Comparison of ENCODE assay signal across 1 cellular context in genomic region chr3:33717866-33718594, GRCh38.
TF ChIP-seq lines count a peak whose summit lies in the region.

Gene CLASP2 (minus strand): TSS chr3:33718254. CDS start chr3:33718002, 252 bp downstream.

TF ChIP-seq in K562, 482 proteins besides CTCF, POLR2A, EP300 and RAD21 (continued from another document):
- TF ChIP-seq ZNF592 (IDR thresholded peaks at IDR 0.05) (peak; percentile 75), FOXO4 (CRISPR knock-in tag; IDR thresholded peaks at IDR 0.05) (no peak), TAF9B (IDR thresholded peaks at IDR 0.05; ENCODE audit: partially characterized antibody) (peak; percentile 49), RBM39 (optimal IDR thresholded peaks at IDR 0.05; ENCODE audit: low read depth, low read length) (no peak), TEAD4 (IDR thresholded peaks at IDR 0.05; ENCODE audit: low read length) (0 out of 2 replicates have a peak, but pooled peaks have one; percentile 3), TEAD4 (CRISPR knock-in tag; IDR thresholded peaks at IDR 0.05; ENCODE audit: borderline replicate concordance) (no peak), TCF15 (CRISPR knock-in tag; IDR thresholded peaks at IDR 0.05) (peak; percentile 76; the same call in 1 of the 2 replicates), GTF2A2 (tag; IDR thresholded peaks at IDR 0.05) (no peak), BCOR (IDR thresholded peaks at IDR 0.05) (peak; percentile 47; the same call in 1 of the 2 replicates), XRCC3 (IDR thresholded peaks at IDR 0.05) (no peak), RFX1 (IDR thresholded peaks at IDR 0.05) (no peak), CHD2 (IDR thresholded peaks at IDR 0.05; ENCODE audit: low read depth, low read length) (0 out of 2 replicates have a peak, but pooled peaks have one; percentile 5), CREB1 (IDR thresholded peaks at IDR 0.05) (peak; percentile 97), CREB1 (CRISPR knock-in tag; IDR thresholded peaks at IDR 0.05) (peak; percentile 97), RERE (CRISPR knock-in tag; IDR thresholded peaks at IDR 0.05; ENCODE audit: borderline replicate concordance) (peak; percentile 40; the same call in 1 of the 2 replicates), MYC (IDR thresholded peaks at IDR 0.05; ENCODE audit: low read depth, low read length) (peak; percentile 49; the same call in 1 of the 2 replicates), MYC (CRISPR knock-in tag; IDR thresholded peaks at IDR 0.05; ENCODE audit: borderline replicate concordance, low read depth) (no peak)
TF ChIP-seq in K562: peak in this region for 165.
